ENCODE assay signal across 16 cellular contexts in genomic region chr11:44615041-44615513, GRCh38. TPM values are rescaled to one million over a fixed set of nuclear protein-coding genes. Genes with fewer than 3 reads are reported as not detected.
A peak's percentile ranks its signal among the peaks of the same experiment; 100 is the strongest.
DNase-seq lines count a peak whose midpoint lies in the region; ATAC-seq and TF ChIP-seq lines count a peak whose summit lies in the region.
"Had no signal": no experiment of that assay in that cellular context is flagged by ENCODE, and none has a peak within 500 bp of the region (broad histone marks: within the 10 kb centered on the region; RNA-seq: fewer than 3 reads in every experiment).

No MANE protein-coding gene starts in this region.

- H3K27me3 ChIP-seq in right atrium auricular region = no peaks in the 10 kb centered on the region
- H3K27me3 ChIP-seq in layer of hippocampus (ENCODE audit: control insufficient read depth, insufficient read depth, low read length) = no peaks in the 10 kb centered on the region
- no peaks in the 10 kb centered on the region for H3K27me3 ChIP-seq in aorta (ENCODE audit: control insufficient read depth in 1 of 2, insufficient read depth in 2 of 2, low read length in 1 of 2)

- peak; percentile 47 for DNase-seq in Right ventricle myocardium inferior (ENCODE audit: missing footprints)
- no peak for DNase-seq in right atrium auricular region (ENCODE audit: low spot score)
- no peak for DNase-seq in activated T-helper 2 cell treated with anti-CD3 and anti-CD28 coated beads, Interferon-gamma antibody, Interleukin-2, Interleukin-4, amounts not matched to agents 10 μg/mL and 5 μg/mL and 100 μg/mL, durations not matched to agents 14 hours and 24 hours and 36 hours (ENCODE audit: low spot score)
- peak; percentile 41 to 56 for DNase-seq in aorta
- no peak for DNase-seq in GF-D8 (lab: John Stamatoyannopoulos, UW)
- DNase-seq: activated CD8-positive, alpha-beta memory T cell treated with anti-CD3 and anti-CD28 coated beads, Interleukin-2, amount 50 U/mL, for 48 hours; amniotic stem cell; DMS 273 treated with DMSO at 0.1 percent for 48 hours; GM23248; hypothalamus; nephron progenitor cell; SIG-M5; stimulated activated naive CD4-positive, alpha-beta T cell had no signal

- H3K4me3 Mint-ChIP-seq in activated T-helper 2 cell treated with anti-CD3 and anti-CD28 coated beads, Interferon-gamma antibody, Interleukin-2, Interleukin-4, amounts not matched to agents 10 μg/mL and 5 μg/mL and 100 μg/mL, durations not matched to agents 14 hours and 24 hours and 36 hours (ENCODE audit: low read depth) = no peak overlapping the region
- H3K4me3 Mint-ChIP-seq: nephron progenitor cell had no signal

- H3K36me3 Mint-ChIP-seq in activated T-helper 2 cell treated with anti-CD3 and anti-CD28 coated beads, Interferon-gamma antibody, Interleukin-2, Interleukin-4, amounts not matched to agents 10 μg/mL and 5 μg/mL and 100 μg/mL, durations not matched to agents 14 hours and 24 hours and 36 hours (ENCODE audit: low read depth) = peaks cover 80% of the 10 kb centered on the region

- H3K27ac Mint-ChIP-seq in activated T-helper 2 cell treated with anti-CD3 and anti-CD28 coated beads, Interferon-gamma antibody, Interleukin-2, Interleukin-4, amounts not matched to agents 10 μg/mL and 5 μg/mL and 100 μg/mL, durations not matched to agents 14 hours and 24 hours and 36 hours = peak overlapping the region; percentile 56
- H3K27ac Mint-ChIP-seq: nephron progenitor cell had no signal

- H3K4me1 ChIP-seq in right atrium auricular region (peaks cover 0 to 49% of the 10 kb centered on the region in 2 donors), aorta (ENCODE audit: control insufficient read depth in 1 of 2, insufficient read depth in 2 of 2, low read length in 2 of 2) (no peaks in the 10 kb centered on the region)

- no peaks in the 10 kb centered on the region for H3K9me3 Mint-ChIP-seq in activated T-helper 2 cell treated with anti-CD3 and anti-CD28 coated beads, Interferon-gamma antibody, Interleukin-2, Interleukin-4, amounts not matched to agents 10 μg/mL and 5 μg/mL and 100 μg/mL, durations not matched to agents 14 hours and 24 hours and 36 hours
- H3K9me3 Mint-ChIP-seq: nephron progenitor cell had no signal

- H3K9me3 ChIP-seq in right atrium auricular region (no peaks in the 10 kb centered on the region), aorta (ENCODE audit: control insufficient read depth, low read length) (no peaks in the 10 kb centered on the region)

- no peaks in the 10 kb centered on the region for H3K36me3 ChIP-seq in right atrium auricular region
- no peaks in the 10 kb centered on the region for H3K36me3 ChIP-seq in aorta (ENCODE audit: control insufficient read depth in 1 of 2, insufficient read depth in 2 of 2, low read length in 1 of 2)

- intact Hi-C loops in Right ventricle myocardium inferior (cut with DNase I) = loop anchor here (2.0 kb wide), 1 partner anchor 50 kb away; the partner anchor contains the start of gene CD82
- intact Hi-C loops in activated T-helper 2 cell treated with anti-CD3 and anti-CD28 coated beads, Interferon-gamma antibody, Interleukin-2, Interleukin-4, amounts not matched to agents 10 μg/mL and 5 μg/mL and 100 μg/mL, durations not matched to agents 14 hours and 24 hours and 36 hours (cut with micrococcal nuclease) = no loop called here
- intact Hi-C loops in aorta (cut with DNase I) = no loop called here

- TF ChIP-seq CTCF in right atrium auricular region (IDR thresholded peaks at IDR 0.05) = no peak

- H3K4me1 Mint-ChIP-seq in activated T-helper 2 cell treated with anti-CD3 and anti-CD28 coated beads, Interferon-gamma antibody, Interleukin-2, Interleukin-4, amounts not matched to agents 10 μg/mL and 5 μg/mL and 100 μg/mL, durations not matched to agents 14 hours and 24 hours and 36 hours (ENCODE audit: low read depth) = peaks cover 36% of the 10 kb centered on the region

- 86 to 88% methylated on average over 14 of the region's 14 CpGs for whole genome bisulfite sequencing in aorta, 2 donors

- no peak overlapping the region for H3K4me3 ChIP-seq in right atrium auricular region
- H3K4me3 ChIP-seq in aorta (ENCODE audit: low read length in 2 of 2) = no peak overlapping the region
- H3K4me3 ChIP-seq: GM23248 had no signal

- H3K27ac ChIP-seq in right atrium auricular region (no peak overlapping the region), layer of hippocampus (ENCODE audit: low read depth, low read length) (peak overlapping the region; percentile 18), aorta (ENCODE audit: low read depth in 1 of 2, low read length in 2 of 2) (no peak overlapping the region)
- H3K27ac ChIP-seq: GM23248 had no signal

- peak; percentile 41 for ATAC-seq in Right ventricle myocardium inferior
- no peak for ATAC-seq in aorta (ENCODE audit: low FRiP score)
- ATAC-seq in GM21529 (IDR thresholded peaks at IDR 0.05; ENCODE audit: unreplicated experiment) = no peak
- ATAC-seq in HG02642 (IDR thresholded peaks at IDR 0.05; ENCODE audit: poor library complexity, unreplicated experiment) = no peak

- no peaks in the 10 kb centered on the region for H3K27me3 Mint-ChIP-seq in activated T-helper 2 cell treated with anti-CD3 and anti-CD28 coated beads, Interferon-gamma antibody, Interleukin-2, Interleukin-4, amounts not matched to agents 10 μg/mL and 5 μg/mL and 100 μg/mL, durations not matched to agents 14 hours and 24 hours and 36 hours (ENCODE audit: low read depth)

RNA-seq across cellular contexts. Expression of gene CD82, which starts 49.6 kb away (rescaled TPM):
- total RNA-seq in Right ventricle myocardium inferior (47.7 TPM), right atrium auricular region (10 to 100 TPM in 1 of 2 donors, 1 to 10 TPM in 1; 6.8 to 17.7 TPM), aorta (10 to 100 TPM; 44.1 to 64.6 TPM)
- 397 and 425 TPM in 2 replicates for total RNA-seq in activated T-helper 2 cell treated with anti-CD3 and anti-CD28 coated beads, Interferon-gamma antibody, Interleukin-2, Interleukin-4, amounts not matched to agents 10 μg/mL and 5 μg/mL and 100 μg/mL, durations not matched to agents 14 hours and 24 hours and 36 hours
- polyA plus RNA-seq in aorta = 10 to 100 TPM; 21.0 to 48.2 TPM

Comparison
In these comparisons a context has a peak if more than half of its experiments do, and no peak if none do; other contexts are left out.
1. DNase-seq: peak in Right ventricle myocardium inferior (single experiment) and aorta (2 of 2); none in right atrium auricular region (single experiment), activated T-helper 2 cell treated with anti-CD3 and anti-CD28 coated beads, Interferon-gamma antibody, Interleukin-2, Interleukin-4, amounts not matched to agents 10 μg/mL and 5 μg/mL and 100 μg/mL, durations not matched to agents 14 hours and 24 hours and 36 hours (single experiment) and GF-D8 (single experiment).